18 cellular contexts compared by ENCODE assay signal in genomic region chr1:110283677-110284076, GRCh38. TPM values are rescaled to one million over a fixed set of nuclear protein-coding genes. Genes with fewer than 3 reads are reported as not detected.
DNase-seq lines count a peak whose midpoint lies in the region; ATAC-seq, FAIRE-seq and TF ChIP-seq lines count a peak whose summit lies in the region.
"Had no signal": no experiment of that assay in that cellular context is flagged by ENCODE, and none has a peak within 500 bp of the region (broad histone marks: within the 10 kb centered on the region; RNA-seq: fewer than 3 reads in every experiment).

No MANE protein-coding gene starts in this region.

- H3K4me3 Mint-ChIP-seq in activated CD4-positive, alpha-beta T cell treated with anti-CD3 and anti-CD28 coated beads for 36 hours: no peak overlapping the region
- no peak overlapping the region for H3K4me3 Mint-ChIP-seq in activated CD4-positive, alpha-beta T cell treated with anti-CD3 and anti-CD28 coated beads, Interleukin-2, amount 10 ng/mL, durations not matched to agents 24 days and 14 days
- H3K4me3 Mint-ChIP-seq in astrocyte (ENCODE audit: unreplicated experiment): no peak overlapping the region
- H3K4me3 Mint-ChIP-seq: B cell; CD4-positive, CD25-positive, alpha-beta regulatory T cell had no signal

- H3K4me1 ChIP-seq in astrocyte (ENCODE audit: insufficient read depth, low read length) (no peaks in the 10 kb centered on the region), testis (no peaks in the 10 kb centered on the region)

- no peaks in the 10 kb centered on the region for H3K4me1 Mint-ChIP-seq in activated CD4-positive, alpha-beta T cell treated with anti-CD3 and anti-CD28 coated beads for 36 hours
- no peaks in the 10 kb centered on the region for H3K4me1 Mint-ChIP-seq in activated CD4-positive, alpha-beta T cell treated with anti-CD3 and anti-CD28 coated beads, Interleukin-2, amount 10 ng/mL, durations not matched to agents 24 days and 14 days
- peaks cover 5% of the 10 kb centered on the region for H3K4me1 Mint-ChIP-seq in astrocyte (ENCODE audit: low read depth, unreplicated experiment)
- H3K4me1 Mint-ChIP-seq: B cell; CD4-positive, CD25-positive, alpha-beta regulatory T cell had no signal

- H3K4me2 ChIP-seq in astrocyte (ENCODE audit: low read length): no peak overlapping the region

- WGBS in testis, 2 donors: 76 to 91% methylated on average over 1 of the region's 1 CpG

- no peaks in the 10 kb centered on the region for H3K36me3 Mint-ChIP-seq in activated CD4-positive, alpha-beta T cell treated with anti-CD3 and anti-CD28 coated beads for 36 hours (ENCODE audit: low read depth)
- no peaks in the 10 kb centered on the region for H3K36me3 Mint-ChIP-seq in activated CD4-positive, alpha-beta T cell treated with anti-CD3 and anti-CD28 coated beads, Interleukin-2, amount 10 ng/mL, durations not matched to agents 24 days and 14 days (ENCODE audit: low read depth)
- H3K36me3 Mint-ChIP-seq in astrocyte (ENCODE audit: low read depth, unreplicated experiment): peaks cover 3% of the 10 kb centered on the region
- H3K36me3 Mint-ChIP-seq: CD4-positive, CD25-positive, alpha-beta regulatory T cell had no signal

- no peak overlapping the region for H3K27ac Mint-ChIP-seq in activated CD4-positive, alpha-beta T cell treated with anti-CD3 and anti-CD28 coated beads for 36 hours
- no peak overlapping the region for H3K27ac Mint-ChIP-seq in activated CD4-positive, alpha-beta T cell treated with anti-CD3 and anti-CD28 coated beads, Interleukin-2, amount 10 ng/mL, durations not matched to agents 24 days and 14 days
- H3K27ac Mint-ChIP-seq in astrocyte (ENCODE audit: unreplicated experiment): no peak overlapping the region
- H3K27ac Mint-ChIP-seq: B cell had no signal

- H3K27me3 ChIP-seq in astrocyte (ENCODE audit: insufficient read depth, low read length) (peaks cover 4% of the 10 kb centered on the region), testis (no peaks in the 10 kb centered on the region)

- no peaks in the 10 kb centered on the region for H3K9me3 ChIP-seq in astrocyte (ENCODE audit: insufficient read depth, low read depth, low read length)
- H3K9me3 ChIP-seq in testis: no peaks in the 10 kb centered on the region

- ATAC-seq in activated CD4-positive, alpha-beta T cell treated with anti-CD3 and anti-CD28 coated beads for 36 hours: peak; percentile 36
- ATAC-seq in GM18909 (IDR thresholded peaks at IDR 0.05; ENCODE audit: poor library complexity, unreplicated experiment): no peak
- ATAC-seq: HepG2 had no signal

- H3K36me3 ChIP-seq in astrocyte (ENCODE audit: insufficient read depth, low read length) (no peaks in the 10 kb centered on the region), testis (ENCODE audit: low read depth, missing control alignments) (no peaks in the 10 kb centered on the region)

- no peaks in the 10 kb centered on the region for H3K9me3 Mint-ChIP-seq in activated CD4-positive, alpha-beta T cell treated with anti-CD3 and anti-CD28 coated beads for 36 hours (ENCODE audit: low read depth)
- H3K9me3 Mint-ChIP-seq in activated CD4-positive, alpha-beta T cell treated with anti-CD3 and anti-CD28 coated beads, Interleukin-2, amount 10 ng/mL, durations not matched to agents 24 days and 14 days: no peaks in the 10 kb centered on the region
- peaks cover 14% of the 10 kb centered on the region for H3K9me3 Mint-ChIP-seq in astrocyte (ENCODE audit: unreplicated experiment)
- H3K9me3 Mint-ChIP-seq: CD4-positive, CD25-positive, alpha-beta regulatory T cell had no signal

- H3K4me3 ChIP-seq in astrocyte (ENCODE audit: insufficient read depth, low read depth, low read length): no peak overlapping the region
- H3K4me3 ChIP-seq in testis: no peak overlapping the region

- CTCF ChIA-PET in activated CD4-positive, alpha-beta T cell treated with anti-CD3 and anti-CD28 coated beads for 36 hours (lab: Charles Lee): interaction anchor here (0.7 kb wide), 1 partner anchor 177 kb away, joined by 4 read pairs; no protein-coding TSS in a partner anchor

- DNase-seq in activated CD4-positive, alpha-beta T cell treated with anti-CD3 and anti-CD28 coated beads for 36 hours: no peak
- DNase-seq in activated CD4-positive, alpha-beta T cell treated with anti-CD3 and anti-CD28 coated beads, Interleukin-2, amount 10 ng/mL, durations not matched to agents 24 days and 14 days: no peak
- DNase-seq in astrocyte (ENCODE audit: low read depth) (peak; percentile 14), kidney glomerular epithelial cell (lab: John Stamatoyannopoulos, UW) (peak; percentile 21), urothelium cell line (ENCODE audit: low spot score) (no peak), testis (no peak), frontal cortex (ENCODE audit: low spot score in 2 of 2) (no peak)
- DNase-seq: CD4-positive, CD25-positive, alpha-beta regulatory T cell; MM.1S; NCI-H1105; NCI-H187 treated with DMSO at 0.1 percent for 48 hours; NCI-H2171; NCI-H748 treated with DMSO at 0.1 percent for 48 hours had no signal

- no peak for TF ChIP-seq POLR2A in testis (IDR thresholded peaks at IDR 0.05)

- H3K27ac ChIP-seq in astrocyte (ENCODE audit: low read depth, low read length) (no peak overlapping the region), testis (no peak overlapping the region)
- H3K27ac ChIP-seq: 22Rv1 had no signal

- TF ChIP-seq CTCF in astrocyte (IDR thresholded peaks at IDR 0.05; ENCODE audit: insufficient read depth, low read depth, low read length) (no peak), testis (IDR thresholded peaks at IDR 0.05) (no peak)

- intact Hi-C loops in activated CD4-positive, alpha-beta T cell treated with anti-CD3 and anti-CD28 coated beads for 36 hours (cut with DNase I, micrococcal nuclease): no loop called here
- intact Hi-C loops in activated CD4-positive, alpha-beta T cell treated with anti-CD3 and anti-CD28 coated beads, Interleukin-2, amount 10 ng/mL, durations not matched to agents 24 days and 14 days (cut with micrococcal nuclease): no loop called here
- intact Hi-C loops in testis (cut with DNase I; ENCODE audit: low total_unique reads): no loop called here

- H2AFZ ChIP-seq in astrocyte (ENCODE audit: low read depth, low read length): no peak overlapping the region

- no peaks in the 10 kb centered on the region for H4K20me1 ChIP-seq in astrocyte (ENCODE audit: insufficient read depth, low read length)

- no peaks in the 10 kb centered on the region for H3K27me3 Mint-ChIP-seq in activated CD4-positive, alpha-beta T cell treated with anti-CD3 and anti-CD28 coated beads for 36 hours
- H3K27me3 Mint-ChIP-seq in activated CD4-positive, alpha-beta T cell treated with anti-CD3 and anti-CD28 coated beads, Interleukin-2, amount 10 ng/mL, durations not matched to agents 24 days and 14 days: peaks cover 7% of the 10 kb centered on the region
- H3K27me3 Mint-ChIP-seq in astrocyte (ENCODE audit: low read depth, unreplicated experiment): peaks cover 28% of the 10 kb centered on the region
- H3K27me3 Mint-ChIP-seq: B cell had no signal

- H3K79me2 ChIP-seq in astrocyte (ENCODE audit: insufficient read depth, low read length): no peaks in the 10 kb centered on the region

- no peak overlapping the region for H3K9ac ChIP-seq in astrocyte (ENCODE audit: low read length)

- POLR2A ChIA-PET in activated CD4-positive, alpha-beta T cell treated with anti-CD3 and anti-CD28 coated beads for 36 hours (lab: Charles Lee): no interaction called here

- FAIRE-seq in astrocyte (lab: Jason Lieb, UNC) (no peak), urothelium cell line (lab: Jason Lieb, UNC) (peak; percentile 17), frontal cortex (lab: Jason Lieb, UNC) (no peak)
- FAIRE-seq: H1, HepG2 had no signal

RNA-seq across cellular contexts. Expression of gene RBM15, which starts 55.5 kb away (rescaled TPM):
- total RNA-seq in activated CD4-positive, alpha-beta T cell treated with anti-CD3 and anti-CD28 coated beads for 36 hours: 10 to 100 TPM; 60.7 to 63.2 TPM
- total RNA-seq in activated CD4-positive, alpha-beta T cell treated with anti-CD3 and anti-CD28 coated beads, Interleukin-2, amount 10 ng/mL, durations not matched to agents 24 days and 14 days: 55.6 and 57.1 TPM in 2 replicates
- 20.4 and 21.1 TPM in 2 replicates for total RNA-seq in astrocyte
- total RNA-seq in testis: 10 to 100 TPM; 72.8 to 80.2 TPM
- polyA plus RNA-seq in testis (ENCODE audit: insufficient read depth, low read depth, low replicate concordance): 22.2 TPM
- total RNA-seq in frontal cortex: 34.2 TPM

Comparison
In these comparisons a context has a peak if more than half of its experiments do, and no peak if none do; other contexts are left out.
1. DNase-seq: peak in astrocyte (single experiment) and kidney glomerular epithelial cell (single experiment); none in activated CD4-positive, alpha-beta T cell treated with anti-CD3 and anti-CD28 coated beads for 36 hours (single experiment), activated CD4-positive, alpha-beta T cell treated with anti-CD3 and anti-CD28 coated beads, Interleukin-2, amount 10 ng/mL, durations not matched to agents 24 days and 14 days (single experiment), urothelium cell line (single experiment), testis (single experiment) and frontal cortex (0 of 2).